In the genomic region with DNA sequence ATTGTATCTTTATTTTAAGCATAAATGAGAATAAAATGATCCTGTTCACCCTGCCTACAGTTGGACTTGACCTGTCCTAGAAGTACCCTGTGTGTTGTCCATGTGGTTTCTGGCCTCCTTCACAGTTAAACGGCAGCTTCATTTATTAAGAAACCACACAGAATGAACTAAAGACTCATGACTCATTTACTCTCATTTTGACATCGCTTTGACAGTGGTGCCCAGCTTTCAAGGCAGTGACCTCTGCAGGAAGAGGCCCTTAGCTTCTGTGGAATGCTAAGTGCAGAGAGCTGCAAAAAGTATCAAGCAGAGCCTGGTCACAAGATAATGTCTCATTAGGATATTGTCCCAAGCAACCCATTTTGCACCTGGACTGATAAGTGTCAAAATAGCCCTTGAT, we compare ENCODE assay signal across 8 cellular contexts.
DNase-seq lines count a peak whose midpoint lies in the region; ATAC-seq and TF ChIP-seq lines count a peak whose summit lies in the region.

No MANE protein-coding gene starts in this region.

- DNase-seq in activated CD4-positive, alpha-beta memory T cell treated with anti-CD3 and anti-CD28 coated beads for 36 hours, result peak; percentile 40
- DNase-seq in kidney glomerular epithelial cell (lab: John Stamatoyannopoulos, UW) (peak; percentile 76), HEK293T (ENCODE audit: extremely low spot score) (no peak), mucosa of gallbladder (ENCODE audit: low spot score) (no peak), LoVo (ENCODE audit: low spot score) (no peak), left colon (no peak)

- intact Hi-C loops in activated CD4-positive, alpha-beta memory T cell treated with anti-CD3 and anti-CD28 coated beads for 36 hours (cut with micrococcal nuclease), result loop anchor here (5.0 kb wide), 1 partner anchor 96 kb away; a partner anchor contains a TSS
- intact Hi-C loops in left colon (cut with DNase I, micrococcal nuclease), result no loop called here

- CTCF ChIA-PET in activated CD4-positive, alpha-beta memory T cell treated with anti-CD3 and anti-CD28 coated beads for 36 hours (lab: Charles Lee), result interaction anchor here (1.1 to 1.3 kb wide), 2 partner anchors 93 to 98 kb away, joined by 3 to 9 read pairs; a partner anchor contains a TSS
- CTCF ChIA-PET in HEK293T (lab: Yijun Ruan, JAX), result no interaction called here

- peak; percentile 52 for ATAC-seq in GM18508 (IDR thresholded peaks at IDR 0.05; ENCODE audit: insufficient read depth, unreplicated experiment)
- ATAC-seq in HG03039 (IDR thresholded peaks at IDR 0.05; ENCODE audit: unreplicated experiment), result peak; percentile 74
- ATAC-seq in left colon, result no peak

- H3K27ac Mint-ChIP-seq in activated CD4-positive, alpha-beta memory T cell treated with anti-CD3 and anti-CD28 coated beads for 36 hours, result peak overlapping the region; percentile 63

- POLR2A ChIA-PET in activated CD4-positive, alpha-beta memory T cell treated with anti-CD3 and anti-CD28 coated beads for 36 hours (lab: Charles Lee), result interaction anchor here (1.0 kb wide), 1 partner anchor 93 kb away, joined by 3 read pairs; a partner anchor contains a TSS
- POLR2A ChIA-PET in HEK293T (lab: Yijun Ruan, JAX), result no interaction called here

- H3K36me3 Mint-ChIP-seq in activated CD4-positive, alpha-beta memory T cell treated with anti-CD3 and anti-CD28 coated beads for 36 hours, result peaks cover 15% of the 10 kb centered on the region

- no peaks in the 10 kb centered on the region for H3K9me3 Mint-ChIP-seq in activated CD4-positive, alpha-beta memory T cell treated with anti-CD3 and anti-CD28 coated beads for 36 hours

- H3K4me3 Mint-ChIP-seq in activated CD4-positive, alpha-beta memory T cell treated with anti-CD3 and anti-CD28 coated beads for 36 hours, result no peak overlapping the region

- peaks cover 25% of the 10 kb centered on the region for H3K4me1 Mint-ChIP-seq in activated CD4-positive, alpha-beta memory T cell treated with anti-CD3 and anti-CD28 coated beads for 36 hours (ENCODE audit: low read depth)

- H3K27me3 Mint-ChIP-seq in activated CD4-positive, alpha-beta memory T cell treated with anti-CD3 and anti-CD28 coated beads for 36 hours, result no peaks in the 10 kb centered on the region

TF ChIP-seq in HEK293T, 16 proteins besides CTCF, POLR2A, EP300 and RAD21:
- TF ChIP-seq L3MBTL2 (conservative IDR thresholded peaks at IDR 0.05), result no peak
- no peak for TF ChIP-seq BHLHE40 (IDR thresholded peaks at IDR 0.05; ENCODE audit: borderline replicate concordance)

Comparison
In these comparisons a context has a peak if more than half of its experiments do, and no peak if none do; other contexts are left out.
1. DNase-seq: peak in activated CD4-positive, alpha-beta memory T cell treated with anti-CD3 and anti-CD28 coated beads for 36 hours (single experiment) and kidney glomerular epithelial cell (single experiment); none in HEK293T (single experiment), mucosa of gallbladder (single experiment), LoVo (single experiment) and left colon (0 of 2).